19 cellular contexts compared by ENCODE assay signal in genomic region chr9:78221425-78221824, GRCh38. TPM values are rescaled to one million over a fixed set of nuclear protein-coding genes. Genes with fewer than 3 reads are reported as not detected.
DNase-seq lines count a peak whose midpoint lies in the region; ATAC-seq, FAIRE-seq and TF ChIP-seq lines count a peak whose summit lies in the region.
"Had no signal": no experiment of that assay in that cellular context is flagged by ENCODE, and none has a peak within 500 bp of the region (broad histone marks: within the 10 kb centered on the region; RNA-seq: fewer than 3 reads in every experiment).

No MANE protein-coding gene starts in this region.

- no peaks in the 10 kb centered on the region for H3K27me3 ChIP-seq in right lobe of liver
- H3K27me3 ChIP-seq: BLaER1 had no signal

- no peak for ATAC-seq in activated T-helper 17 cell treated with anti-CD3 and anti-CD28 coated beads, Interleukin-2, amount 50 U/mL, for 72 hours (replicated peaks)
- peak; percentile 82 to 96 (median 88) for ATAC-seq in right lobe of liver
- ATAC-seq: A549, GM23338 had no signal

- no peaks in the 10 kb centered on the region for H3K36me3 Mint-ChIP-seq in activated T-helper 17 cell treated with anti-CD3 and anti-CD28 coated beads, Interleukin-2, amount 50 U/mL, for 72 hours (ENCODE audit: low read depth)
- H3K36me3 Mint-ChIP-seq in progenitor cell of endocrine pancreas (ENCODE audit: insufficient read depth): peaks cover 2% of the 10 kb centered on the region
- H3K36me3 Mint-ChIP-seq: IgD-negative memory B cell had no signal

- H3K4me1 ChIP-seq in right lobe of liver: peaks cover 0 to 5% (median 2%) of the 10 kb centered on the region in 4 donors
- H3K4me1 ChIP-seq: A549, BLaER1, Caco-2 had no signal

- no peaks in the 10 kb centered on the region for H3K9me3 ChIP-seq in right lobe of liver
- H3K9me3 ChIP-seq: A549, Caco-2 had no signal

- H3K27ac ChIP-seq in right lobe of liver (peak overlapping the region in 1 of 3 donors; percentile 16), caudate nucleus (ENCODE audit: low read depth, low read length) (no peak overlapping the region)
- H3K27ac ChIP-seq: A549, BLaER1 had no signal

- TF ChIP-seq CTCF in fibroblast of mammary gland (conservative IDR thresholded peaks at IDR 0.05; ENCODE audit: control insufficient read depth, insufficient read depth, low read depth, low read length) (no peak), right lobe of liver (IDR thresholded peaks at IDR 0.05) (no peak), progenitor cell of endocrine pancreas (IDR thresholded peaks at IDR 0.05; ENCODE audit: unreplicated experiment) (no peak)

- H3K4me3 ChIP-seq in fibroblast of mammary gland (ENCODE audit: control insufficient read depth, low read depth, low read length) (no peak overlapping the region), right lobe of liver (no peak overlapping the region)
- H3K4me3 ChIP-seq: A549, BLaER1, GM23338 had no signal

- H3K27me3 Mint-ChIP-seq in activated T-helper 17 cell treated with anti-CD3 and anti-CD28 coated beads, Interleukin-2, amount 50 U/mL, for 72 hours: peaks cover 12% of the 10 kb centered on the region
- no peaks in the 10 kb centered on the region for H3K27me3 Mint-ChIP-seq in progenitor cell of endocrine pancreas

- no peaks in the 10 kb centered on the region for H3K9me3 Mint-ChIP-seq in activated T-helper 17 cell treated with anti-CD3 and anti-CD28 coated beads, Interleukin-2, amount 50 U/mL, for 72 hours
- H3K9me3 Mint-ChIP-seq in progenitor cell of endocrine pancreas (ENCODE audit: low read depth): peaks cover 4% of the 10 kb centered on the region
- H3K9me3 Mint-ChIP-seq: CD8-positive, alpha-beta memory T cell; IgD-negative memory B cell had no signal

- DNase-seq in H54 (ENCODE audit: insufficient read length, low spot score): no peak
- peak; percentile 58 for DNase-seq in fibroblast of mammary gland (ENCODE audit: low read depth)
- DNase-seq in right lobe of liver: peak in 1 of 3 donors; percentile 60
- no peak for DNase-seq in caudate nucleus (lab: John Stamatoyannopoulos, UW)
- no peak for DNase-seq in progenitor cell of endocrine pancreas (ENCODE audit: low spot score, unreplicated experiment)
- DNase-seq in stimulated activated naive CD4-positive, alpha-beta T cell (lab: John Stamatoyannopoulos, UW): no peak
- DNase-seq: AML-193; Caco-2; CD8-positive, alpha-beta memory T cell; DND-41; GDM1; H9 had no signal

- H3K36me3 ChIP-seq in right lobe of liver: no peaks in the 10 kb centered on the region
- H3K36me3 ChIP-seq: BLaER1 had no signal

- TF ChIP-seq POLR2A in H54 (IDR thresholded peaks at IDR 0.05; ENCODE audit: low read depth, low read length) (no peak), right lobe of liver (IDR thresholded peaks at IDR 0.05) (no peak)

- peak overlapping the region; percentile 72 for H3K27ac Mint-ChIP-seq in activated T-helper 17 cell treated with anti-CD3 and anti-CD28 coated beads, Interleukin-2, amount 50 U/mL, for 72 hours
- no peak overlapping the region for H3K27ac Mint-ChIP-seq in progenitor cell of endocrine pancreas
- H3K27ac Mint-ChIP-seq: CD8-positive, alpha-beta memory T cell; GM23338; H9; IgD-negative memory B cell had no signal

- FAIRE-seq in H54 (lab: Jason Lieb, UNC): peak; percentile 23
- FAIRE-seq: A549, GM12892, GM19239 had no signal

- intact Hi-C loops in right lobe of liver (cut with DNase I): no loop called here

- WGBS in right lobe of liver (ENCODE audit: insufficient coverage, low coverage, low lambda C conversion rate, missing lambda C conversion rate): 21% methylated on average over 2 of the region's 2 CpGs

- no peak overlapping the region for H3K4me3 Mint-ChIP-seq in activated T-helper 17 cell treated with anti-CD3 and anti-CD28 coated beads, Interleukin-2, amount 50 U/mL, for 72 hours
- no peak overlapping the region for H3K4me3 Mint-ChIP-seq in progenitor cell of endocrine pancreas (ENCODE audit: low read depth)
- H3K4me3 Mint-ChIP-seq: CD8-positive, alpha-beta memory T cell; GM23338; H9; IgD-negative memory B cell had no signal

- no peaks in the 10 kb centered on the region for H3K4me1 Mint-ChIP-seq in activated T-helper 17 cell treated with anti-CD3 and anti-CD28 coated beads, Interleukin-2, amount 50 U/mL, for 72 hours
- no peaks in the 10 kb centered on the region for H3K4me1 Mint-ChIP-seq in progenitor cell of endocrine pancreas (ENCODE audit: low read depth)
- H3K4me1 Mint-ChIP-seq: CD8-positive, alpha-beta memory T cell; GM23338; H9; IgD-negative memory B cell had no signal

RNA-seq across cellular contexts. Expression of gene CEP78, which starts 14.4 kb away (rescaled TPM):
- total RNA-seq in activated T-helper 17 cell treated with anti-CD3 and anti-CD28 coated beads, Interleukin-2, amount 50 U/mL, for 72 hours: 10 to 100 TPM; 22.6 to 37.2 TPM
- total RNA-seq in right lobe of liver (10 to 100 TPM in 1 of 6 experiments, 1 to 10 TPM in 5; 5.5 to 10.4 (median 8.7) TPM), progenitor cell of endocrine pancreas (59.5 and 61.9 TPM in 2 replicates)
